In the genomic region with DNA sequence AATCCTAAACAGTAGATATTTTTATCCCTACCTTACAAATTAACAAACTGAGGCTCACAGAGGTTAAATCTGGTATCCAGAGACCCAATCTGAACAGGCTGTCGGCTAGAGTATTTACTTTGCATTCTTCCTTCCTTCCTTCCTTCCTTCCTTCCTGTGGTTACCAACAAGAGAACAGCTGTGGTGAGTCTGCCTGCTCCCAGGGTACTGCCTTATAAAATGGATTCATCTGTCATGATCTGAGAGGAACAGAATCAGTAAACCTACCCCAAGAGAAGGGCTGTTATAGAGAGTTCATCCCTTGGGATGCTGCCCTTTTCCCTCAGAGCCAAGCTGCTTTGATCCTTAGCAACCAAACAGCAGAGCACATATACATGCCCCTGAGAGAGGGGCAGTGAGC, we compare ENCODE assay signal across 1 cellular context.
TF ChIP-seq lines count a peak whose summit lies in the region.

No MANE protein-coding gene starts in this region.

TF ChIP-seq in H1, 55 proteins besides CTCF, POLR2A, EP300 and RAD21 (continued from another document):
- TF ChIP-seq BACH1 (IDR thresholded peaks at IDR 0.05; ENCODE audit: low read length), result no peak
- no peak for TF ChIP-seq RFX5 (IDR thresholded peaks at IDR 0.05; ENCODE audit: borderline replicate concordance, low read depth, low read length)
- no peak for TF ChIP-seq YY1 (IDR thresholded peaks at IDR 0.05; ENCODE audit: low read depth, low read length)
- TF ChIP-seq, protein P1, sequence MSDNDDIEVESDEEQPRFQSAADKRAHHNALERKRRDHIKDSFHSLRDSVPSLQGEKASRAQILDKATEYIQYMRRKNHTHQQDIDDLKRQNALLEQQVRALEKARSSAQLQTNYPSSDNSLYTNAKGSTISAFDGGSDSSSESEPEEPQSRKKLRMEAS (IDR thresholded peaks at IDR 0.05), result no peak
- TF ChIP-seq PHF8 (conservative IDR thresholded peaks at IDR 0.05; ENCODE audit: low read depth, low read length), result no peak
